22 cellular contexts compared by ENCODE assay signal in genomic region chr12:132471858-132472255, GRCh38. TPM values are rescaled to one million over a fixed set of nuclear protein-coding genes. Genes with fewer than 3 reads are reported as not detected.
DNase-seq lines count a peak whose midpoint lies in the region; ATAC-seq and TF ChIP-seq lines count a peak whose summit lies in the region.
"Had no signal": no experiment of that assay in that cellular context is flagged by ENCODE, and none has a peak within 500 bp of the region (broad histone marks: within the 10 kb centered on the region; RNA-seq: fewer than 3 reads in every experiment).

No MANE protein-coding gene starts in this region.

- H4K20me1 ChIP-seq in GM23338 (replicated peaks; ENCODE audit: insufficient read depth): no peaks in the 10 kb centered on the region

- no peak for DNase-seq in activated CD4-positive, alpha-beta T cell treated with anti-CD3 and anti-CD28 coated beads for 36 hours
- DNase-seq in activated CD4-positive, alpha-beta T cell treated with anti-CD3 and anti-CD28 coated beads, Interleukin-2, amount 50 U/mL, for 1 hour: no peak
- no peak for DNase-seq in CD8-positive, alpha-beta memory T cell
- no peak for DNase-seq in activated CD8-positive, alpha-beta T cell treated with anti-CD3 and anti-CD28 coated beads for 36 hours
- no peak for DNase-seq in naive B cell
- no peak for DNase-seq in NCI-H146 treated with DMSO at 0.1 percent for 48 hours (lab: John Stamatoyannopoulos, UW; ENCODE audit: unreplicated experiment)
- DNase-seq in GM23338 (ENCODE audit: low spot score): no peak
- no peak for DNase-seq in NOMO-1 (lab: John Stamatoyannopoulos, UW; ENCODE audit: unreplicated experiment in 2 of 2)
- DNase-seq: activated naive CD4-positive, alpha-beta T cell; DMS79 treated with DMSO at 0.1 percent for 48 hours; foreskin keratinocyte; hypothalamus; Karpas-422; kidney glomerular epithelial cell; NCI-H1092; NCI-H2171; stimulated activated naive B cell treated with anti-CD40 and anti-IgM and Interleukin-4, amounts not matched to agents 10 μg/mL and 1 μg/mL and 100 μg/mL, for 72 hours; SW 1271; transverse colon; WERI-Rb-1 had no signal

- no peaks in the 10 kb centered on the region for H3K79me2 ChIP-seq in GM23338 (replicated peaks; ENCODE audit: insufficient read depth)

- no peak for TF ChIP-seq CTCF in activated CD8-positive, alpha-beta T cell treated with anti-CD3 and anti-CD28 coated beads for 36 hours (IDR thresholded peaks at IDR 0.05)
- no peak for TF ChIP-seq CTCF in GM23338 (conservative IDR thresholded peaks at IDR 0.05; ENCODE audit: low read depth in 2 of 2)

- H3F3A ChIP-seq in GM23338 (replicated peaks; ENCODE audit: low read depth): 0 out of 2 replicates have a peak, but pooled peaks cover 6% of the 10 kb centered on the region

- no peaks in the 10 kb centered on the region for H3K9me2 ChIP-seq in GM23338 (ENCODE audit: insufficient read depth)

- H3K4me3 Mint-ChIP-seq in activated CD4-positive, alpha-beta T cell treated with anti-CD3 and anti-CD28 coated beads for 36 hours: peak overlapping the region; percentile 57
- H3K4me3 Mint-ChIP-seq in CD8-positive, alpha-beta memory T cell: peak overlapping the region in 5 of 7 donors; percentile 33 to 87 (median 72)
- peak overlapping the region; percentile 63 for H3K4me3 Mint-ChIP-seq in activated CD8-positive, alpha-beta T cell treated with anti-CD3 and anti-CD28 coated beads for 36 hours
- H3K4me3 Mint-ChIP-seq in naive B cell (peak overlapping the region in 4 of 8 donors; percentile 79 to 89 (median 81)), GM23338 (no peak overlapping the region; the same call in 2 of the 3 replicates)
- H3K4me3 Mint-ChIP-seq: brain had no signal

- H3K36me3 Mint-ChIP-seq in activated CD4-positive, alpha-beta T cell treated with anti-CD3 and anti-CD28 coated beads for 36 hours (ENCODE audit: low read depth): no peaks in the 10 kb centered on the region
- H3K36me3 Mint-ChIP-seq in CD8-positive, alpha-beta memory T cell: no peaks in the 10 kb centered on the region
- no peaks in the 10 kb centered on the region for H3K36me3 Mint-ChIP-seq in activated CD8-positive, alpha-beta T cell treated with anti-CD3 and anti-CD28 coated beads for 36 hours (ENCODE audit: low read depth)
- peaks cover 0 to 6% of the 10 kb centered on the region in 2 donors for H3K36me3 Mint-ChIP-seq in naive B cell
- H3K36me3 Mint-ChIP-seq in GM23338 (ENCODE audit: low read depth): peaks cover 7% of the 10 kb centered on the region

- POLR2A ChIA-PET in activated CD4-positive, alpha-beta T cell treated with anti-CD3 and anti-CD28 coated beads for 36 hours (lab: Charles Lee): no interaction called here
- POLR2A ChIA-PET in CD8-positive, alpha-beta memory T cell (lab: Charles Lee): no interaction called here
- POLR2A ChIA-PET in activated CD8-positive, alpha-beta T cell treated with anti-CD3 and anti-CD28 coated beads for 36 hours (lab: Charles Lee): no interaction called here

- intact Hi-C loops in activated CD4-positive, alpha-beta T cell treated with anti-CD3 and anti-CD28 coated beads for 36 hours (cut with DNase I, micrococcal nuclease): no loop called here
- intact Hi-C loops in activated CD8-positive, alpha-beta T cell treated with anti-CD3 and anti-CD28 coated beads for 36 hours (cut with micrococcal nuclease): no loop called here

- H3K9me3 ChIP-seq in CD8-positive, alpha-beta memory T cell (ENCODE audit: low read length): no peaks in the 10 kb centered on the region
- H3K9me3 ChIP-seq: neutrophil, transverse colon had no signal

- no peaks in the 10 kb centered on the region for H3K27me3 ChIP-seq in CD8-positive, alpha-beta memory T cell (ENCODE audit: insufficient read depth, low read length, poor library complexity, severe bottlenecking)
- peaks cover 20% of the 10 kb centered on the region for H3K27me3 ChIP-seq in GM23338 (ENCODE audit: insufficient read depth)
- H3K27me3 ChIP-seq: foreskin keratinocyte had no signal

- H2AFZ ChIP-seq in GM23338: no peak overlapping the region

- H3K27me3 Mint-ChIP-seq in activated CD4-positive, alpha-beta T cell treated with anti-CD3 and anti-CD28 coated beads for 36 hours: peaks cover 1% of the 10 kb centered on the region
- H3K27me3 Mint-ChIP-seq in CD8-positive, alpha-beta memory T cell: peaks cover 0 to 8% of the 10 kb centered on the region in 2 donors
- peaks cover 1% of the 10 kb centered on the region for H3K27me3 Mint-ChIP-seq in activated CD8-positive, alpha-beta T cell treated with anti-CD3 and anti-CD28 coated beads for 36 hours
- H3K27me3 Mint-ChIP-seq in naive B cell: no peaks in the 10 kb centered on the region
- peaks cover 28% of the 10 kb centered on the region for H3K27me3 Mint-ChIP-seq in GM23338 (ENCODE audit: insufficient read depth, low read depth, poor library complexity)

- no peak overlapping the region for H3K27ac Mint-ChIP-seq in activated CD4-positive, alpha-beta T cell treated with anti-CD3 and anti-CD28 coated beads for 36 hours
- H3K27ac Mint-ChIP-seq in CD8-positive, alpha-beta memory T cell: peak overlapping the region in 4 of 8 donors; percentile 73 to 83 (median 76)
- no peak overlapping the region for H3K27ac Mint-ChIP-seq in activated CD8-positive, alpha-beta T cell treated with anti-CD3 and anti-CD28 coated beads for 36 hours
- peak overlapping the region in 5 of 6 donors; percentile 22 to 96 (median 93) for H3K27ac Mint-ChIP-seq in naive B cell
- H3K27ac Mint-ChIP-seq in GM23338: no peak overlapping the region

- no peak overlapping the region for H3K4me3 ChIP-seq in CD8-positive, alpha-beta memory T cell (ENCODE audit: low read length)
- H3K4me3 ChIP-seq in GM23338: no peak overlapping the region
- H3K4me3 ChIP-seq: transverse colon had no signal

- no peak overlapping the region for H3K4me2 ChIP-seq in GM23338

- H3K4me1 Mint-ChIP-seq in activated CD4-positive, alpha-beta T cell treated with anti-CD3 and anti-CD28 coated beads for 36 hours: peaks cover 47% of the 10 kb centered on the region
- H3K4me1 Mint-ChIP-seq in CD8-positive, alpha-beta memory T cell: peaks cover 31 to 51% (median 32%) of the 10 kb centered on the region in 3 donors
- H3K4me1 Mint-ChIP-seq in activated CD8-positive, alpha-beta T cell treated with anti-CD3 and anti-CD28 coated beads for 36 hours (ENCODE audit: low read depth): peaks cover 47% of the 10 kb centered on the region
- H3K4me1 Mint-ChIP-seq in naive B cell: peaks cover 48 to 57% (median 51%) of the 10 kb centered on the region in 3 donors
- peaks cover 13% of the 10 kb centered on the region for H3K4me1 Mint-ChIP-seq in GM23338

- CTCF ChIA-PET in activated CD4-positive, alpha-beta T cell treated with anti-CD3 and anti-CD28 coated beads for 36 hours (lab: Charles Lee): no interaction called here
- CTCF ChIA-PET in CD8-positive, alpha-beta memory T cell (lab: Charles Lee): no interaction called here
- CTCF ChIA-PET in activated CD8-positive, alpha-beta T cell treated with anti-CD3 and anti-CD28 coated beads for 36 hours (lab: Charles Lee): interaction anchor here (1.1 kb wide), 1 partner anchor 12 kb away, joined by 3 read pairs; no protein-coding TSS in a partner anchor

- peaks cover 24% of the 10 kb centered on the region for H3K4me1 ChIP-seq in CD8-positive, alpha-beta memory T cell (ENCODE audit: insufficient read depth, low read length)
- H3K4me1 ChIP-seq in GM23338 (ENCODE audit: insufficient read depth): peaks cover 4% of the 10 kb centered on the region; the same call in 1 of the 2 replicates
- H3K4me1 ChIP-seq: foreskin keratinocyte, transverse colon had no signal

- no peaks in the 10 kb centered on the region for H3K36me3 ChIP-seq in CD8-positive, alpha-beta memory T cell (ENCODE audit: insufficient read depth, low read length)
- no peaks in the 10 kb centered on the region for H3K36me3 ChIP-seq in GM23338 (ENCODE audit: insufficient read depth)
- H3K36me3 ChIP-seq: neutrophil, transverse colon had no signal

- H3K27ac ChIP-seq in CD8-positive, alpha-beta memory T cell (ENCODE audit: low read depth, low read length): no peak overlapping the region
- no peak overlapping the region for H3K27ac ChIP-seq in GM23338 (ENCODE audit: low read depth)
- H3K27ac ChIP-seq: foreskin keratinocyte, neutrophil, WERI-Rb-1 had no signal

- H3K9me3 Mint-ChIP-seq in activated CD4-positive, alpha-beta T cell treated with anti-CD3 and anti-CD28 coated beads for 36 hours (ENCODE audit: low read depth): no peaks in the 10 kb centered on the region
- peaks cover 0 to 4% (median 0%) of the 10 kb centered on the region in 5 donors for H3K9me3 Mint-ChIP-seq in CD8-positive, alpha-beta memory T cell
- peaks cover 1% of the 10 kb centered on the region for H3K9me3 Mint-ChIP-seq in activated CD8-positive, alpha-beta T cell treated with anti-CD3 and anti-CD28 coated beads for 36 hours
- H3K9me3 Mint-ChIP-seq in naive B cell (peaks cover 0 to 4% (median 2%) of the 10 kb centered on the region in 7 donors), GM23338 (peaks cover 20% of the 10 kb centered on the region)

- no peak for ATAC-seq in activated CD4-positive, alpha-beta T cell treated with anti-CD3 and anti-CD28 coated beads for 36 hours
- ATAC-seq in activated CD8-positive, alpha-beta T cell treated with anti-CD3 and anti-CD28 coated beads for 36 hours: no peak
- ATAC-seq in naive B cell (ENCODE audit: low read depth in 2 of 2) (no peak), GM23338 (no peak)
- ATAC-seq: foreskin keratinocyte had no signal

TF ChIP-seq in GM23338, 12 proteins besides CTCF, POLR2A, EP300 and RAD21 (continues in another document):
- no peak for TF ChIP-seq ZNF331 (CRISPR knock-in tag; IDR thresholded peaks at IDR 0.05; ENCODE audit: low read depth)
- TF ChIP-seq JUNB (IDR thresholded peaks at IDR 0.05; ENCODE audit: unreplicated experiment): no peak
- no peak for TF ChIP-seq ZNF114 (CRISPR knock-in tag; IDR thresholded peaks at IDR 0.05)
- no peak for TF ChIP-seq CREB1 (CRISPR knock-in tag; IDR thresholded peaks at IDR 0.05; ENCODE audit: low read depth)

RNA-seq across cellular contexts. Expression of gene FBRSL1, which starts 18.1 kb away (rescaled TPM):
- 10 to 100 TPM; 35.7 to 55.1 TPM for total RNA-seq in activated CD4-positive, alpha-beta T cell treated with anti-CD3 and anti-CD28 coated beads for 36 hours
- 10 to 100 TPM; 58.1 to 62.1 TPM for total RNA-seq in CD8-positive, alpha-beta memory T cell
- polyA plus RNA-seq in CD8-positive, alpha-beta memory T cell: 1.4 TPM
- 10 to 100 TPM; 41.4 to 48.1 TPM for total RNA-seq in activated CD8-positive, alpha-beta T cell treated with anti-CD3 and anti-CD28 coated beads for 36 hours
- polyA plus RNA-seq in naive B cell (ENCODE audit: low read depth in 6 of 6): 1 to 10 TPM in 5 of 6 donors, under 1 TPM in 1; 0.60 to 5.8 (median 2.9) TPM
- total RNA-seq in GM23338 (2014; rRNA removed; shearing (Covaris generic)): 65.9 and 89.8 TPM in 2 replicates
- 29.5 and 37.8 TPM in 2 replicates for polyA plus RNA-seq in GM23338 (2016; fragmentation: Nextera tagmentation; extraction: Ambion mirVana)

Comparison
In these comparisons a context has a peak if more than half of its experiments do, and no peak if none do; other contexts are left out.
1. H3K27ac Mint-ChIP-seq: peak in naive B cell (5 of 6); none in activated CD4-positive, alpha-beta T cell treated with anti-CD3 and anti-CD28 coated beads for 36 hours (single experiment), activated CD8-positive, alpha-beta T cell treated with anti-CD3 and anti-CD28 coated beads for 36 hours (single experiment) and GM23338 (single experiment).